Comparison of ENCODE assay signal across 1 cellular context in genomic region chr1:113178522-113178921, GRCh38.
TF ChIP-seq lines count a peak whose summit lies in the region.

No MANE protein-coding gene starts in this region.

TF ChIP-seq in HepG2, 621 proteins besides CTCF, POLR2A, EP300 and RAD21 (continued from another document):
- TF ChIP-seq TRIM22 (IDR thresholded peaks at IDR 0.05): no peak
- TF ChIP-seq HDAC2 (CRISPR knock-in tag; IDR thresholded peaks at IDR 0.05): no peak
- no peak for TF ChIP-seq ATF2 (CRISPR knock-in tag; IDR thresholded peaks at IDR 0.05)
- TF ChIP-seq ZNF574 (CRISPR knock-in tag; IDR thresholded peaks at IDR 0.05): no peak
- TF ChIP-seq ZNF549 (CRISPR knock-in tag; IDR thresholded peaks at IDR 0.05): no peak
- TF ChIP-seq MXD1 (CRISPR knock-in tag; IDR thresholded peaks at IDR 0.05): no peak
